ENCODE assay signal across 16 cellular contexts in genomic region chr6:113511100-113511499, GRCh38.
DNase-seq lines count a peak whose midpoint lies in the region; ATAC-seq and TF ChIP-seq lines count a peak whose summit lies in the region.
"Had no signal": no experiment of that assay in that cellular context is flagged by ENCODE, and none has a peak within 500 bp of the region (broad histone marks: within the 10 kb centered on the region; RNA-seq: fewer than 3 reads in every experiment).

No MANE protein-coding gene starts in this region.

- H3K27ac Mint-ChIP-seq in neural progenitor cell = no peak overlapping the region
- H3K27ac Mint-ChIP-seq in stimulated activated effector memory CD8-positive, alpha-beta T cell treated with anti-CD3 and anti-CD28 coated beads, Interleukin-12 subunit alpha, Interleukin-12 subunit beta, amount 100 ng/mL, for 72 hours = no peak overlapping the region
- H3K27ac Mint-ChIP-seq: CD8-positive, alpha-beta T cell had no signal

- H3K36me3 Mint-ChIP-seq in neural progenitor cell = no peaks in the 10 kb centered on the region
- no peaks in the 10 kb centered on the region for H3K36me3 Mint-ChIP-seq in stimulated activated effector memory CD8-positive, alpha-beta T cell treated with anti-CD3 and anti-CD28 coated beads, Interleukin-12 subunit alpha, Interleukin-12 subunit beta, amount 100 ng/mL, for 72 hours
- H3K36me3 Mint-ChIP-seq: CD14-positive monocyte; CD8-positive, alpha-beta T cell had no signal

- no peaks in the 10 kb centered on the region for H3K79me2 ChIP-seq in neural progenitor cell (ENCODE audit: low read depth)

- DNase-seq in DMS 273 (lab: John Stamatoyannopoulos, UW; ENCODE audit: unreplicated experiment) = peak; percentile 8
- DNase-seq in DMS 273 treated with DMSO at 0.1 percent for 48 hours (lab: John Stamatoyannopoulos, UW) = no peak
- DNase-seq in NCI-H69 (lab: John Stamatoyannopoulos, UW) = peak; percentile 24
- DNase-seq in neural progenitor cell (ENCODE audit: low spot score) = no peak
- no peak for DNase-seq in stimulated activated effector memory CD8-positive, alpha-beta T cell treated with anti-CD3 and anti-CD28 coated beads, Interleukin-12 subunit alpha, Interleukin-12 subunit beta, amount 100 ng/mL, for 72 hours (ENCODE audit: low spot score in 2 of 2)
- no peak for DNase-seq in effector CD4-positive, alpha-beta T cell
- DNase-seq: CD8-positive, alpha-beta T cell; COR-L47; DMS79; GM23248 had no signal

- no peak for TF ChIP-seq CTCF in neural progenitor cell (IDR thresholded peaks at IDR 0.05)

- no peaks in the 10 kb centered on the region for H3K4me1 ChIP-seq in neural progenitor cell

- no peaks in the 10 kb centered on the region for H3K4me1 Mint-ChIP-seq in neural progenitor cell
- H3K4me1 Mint-ChIP-seq in stimulated activated effector memory CD8-positive, alpha-beta T cell treated with anti-CD3 and anti-CD28 coated beads, Interleukin-12 subunit alpha, Interleukin-12 subunit beta, amount 100 ng/mL, for 72 hours = no peaks in the 10 kb centered on the region

- H3K4me3 Mint-ChIP-seq in neural progenitor cell = no peak overlapping the region
- H3K4me3 Mint-ChIP-seq in stimulated activated effector memory CD8-positive, alpha-beta T cell treated with anti-CD3 and anti-CD28 coated beads, Interleukin-12 subunit alpha, Interleukin-12 subunit beta, amount 100 ng/mL, for 72 hours = no peak overlapping the region
- H3K4me3 Mint-ChIP-seq: CD14-positive monocyte; CD8-positive, alpha-beta T cell had no signal

- H3K4me3 ChIP-seq in neural progenitor cell = no peak overlapping the region
- H3K4me3 ChIP-seq: GM23248, K562 had no signal

- no peak overlapping the region for H3K9ac ChIP-seq in neural progenitor cell
- H3K9ac ChIP-seq: GM23248 had no signal

- H3K27ac ChIP-seq in neural progenitor cell = no peak overlapping the region
- H3K27ac ChIP-seq: 22Rv1, GM23248, HL-60 had no signal

- peaks cover 1% of the 10 kb centered on the region for H3K9me3 Mint-ChIP-seq in neural progenitor cell
- H3K9me3 Mint-ChIP-seq in stimulated activated effector memory CD8-positive, alpha-beta T cell treated with anti-CD3 and anti-CD28 coated beads, Interleukin-12 subunit alpha, Interleukin-12 subunit beta, amount 100 ng/mL, for 72 hours = peaks cover 6% of the 10 kb centered on the region
- H3K9me3 Mint-ChIP-seq: CD8-positive, alpha-beta T cell had no signal

- ATAC-seq in stimulated activated effector memory CD8-positive, alpha-beta T cell treated with anti-CD3 and anti-CD28 coated beads, Interleukin-12 subunit alpha, Interleukin-12 subunit beta, amount 100 ng/mL, for 72 hours = peak; percentile 28
- no peak for ATAC-seq in GM21723 (IDR thresholded peaks at IDR 0.05; ENCODE audit: unreplicated experiment)
- ATAC-seq: CD8-positive, alpha-beta T cell; HCT116; K562 had no signal

- H4K20me1 ChIP-seq in neural progenitor cell (ENCODE audit: low read depth) = no peaks in the 10 kb centered on the region

- no peaks in the 10 kb centered on the region for H3K27me3 ChIP-seq in neural progenitor cell

- H3K4me2 ChIP-seq in neural progenitor cell = no peak overlapping the region

- H3K27me3 Mint-ChIP-seq in neural progenitor cell (ENCODE audit: insufficient read depth, low read depth) = no peaks in the 10 kb centered on the region

- peak overlapping the region; percentile 34 for H2AFZ ChIP-seq in neural progenitor cell (replicated peaks)
- H2AFZ ChIP-seq: GM23248 had no signal

- no peaks in the 10 kb centered on the region for H3F3A ChIP-seq in neural progenitor cell (ENCODE audit: low read depth)

- no peaks in the 10 kb centered on the region for H3K36me3 ChIP-seq in neural progenitor cell

- no peaks in the 10 kb centered on the region for H3K9me3 ChIP-seq in neural progenitor cell (ENCODE audit: low read depth)

Comparison
In these comparisons a context has a peak if more than half of its experiments do, and no peak if none do; other contexts are left out.
1. DNase-seq: peak in DMS 273 (single experiment) and NCI-H69 (single experiment); none in DMS 273 treated with DMSO at 0.1 percent for 48 hours (single experiment), neural progenitor cell (single experiment), stimulated activated effector memory CD8-positive, alpha-beta T cell treated with anti-CD3 and anti-CD28 coated beads, Interleukin-12 subunit alpha, Interleukin-12 subunit beta, amount 100 ng/mL, for 72 hours (0 of 2) and effector CD4-positive, alpha-beta T cell (single experiment).